In genomic region chr7:43700646-43701501, GRCh38 we compare ENCODE assay signal across 10 cellular contexts. TPM values are rescaled to one million over a fixed set of nuclear protein-coding genes. Genes with fewer than 3 reads are reported as not detected.
DNase-seq lines count a peak whose midpoint lies in the region; ATAC-seq and TF ChIP-seq lines count a peak whose summit lies in the region.
"Had no signal": no experiment of that assay in that cellular context is flagged by ENCODE, and none has a peak within 500 bp of the region (broad histone marks: within the 10 kb centered on the region; RNA-seq: fewer than 3 reads in every experiment).

No MANE protein-coding gene starts in this region.

- no peak overlapping the region for H3K4me2 ChIP-seq in PC-3 (ENCODE audit: low read length)

- POLR2A ChIA-PET in PC-3 (lab: Charles Lee; ENCODE audit: unreplicated experiment) = interaction anchor here (0.6 to 4.7 kb wide), 4 partner anchors 51 to 118 kb away, joined by 3 to 120 read pairs (median 4); partner anchors contain the start of gene STK17A

- intact Hi-C loops in PC-3 (cut with micrococcal nuclease) = loop anchor here (1.0 to 5.0 kb wide), 6 partner anchors 20 to 244 kb away; no protein-coding TSS in a partner anchor
- intact Hi-C loops in left colon (cut with DNase I, micrococcal nuclease) = loop anchor here in 1 of 2 donors (5.0 kb wide), 1 partner anchor 119 kb away; the partner anchor contains the start of gene STK17A

- no peak overlapping the region for H3K27ac ChIP-seq in PC-3 (ENCODE audit: low read length)
- H3K27ac ChIP-seq: thoracic aorta had no signal

- H4K20me1 ChIP-seq in PC-3 (ENCODE audit: low read length) = no peaks in the 10 kb centered on the region

- BruUV-seq in PC-3 (replicated peaks; lab: Mats Ljungman, UMichigan) = no TSS peak

- H3F3A ChIP-seq in PC-3 (ENCODE audit: low read length, unreplicated experiment) = no peaks in the 10 kb centered on the region

- ATAC-seq in GM19463 (IDR thresholded peaks at IDR 0.05; ENCODE audit: unreplicated experiment) (peak; percentile 40), HG02623 (IDR thresholded peaks at IDR 0.05; ENCODE audit: unreplicated experiment) (peak; percentile 46), PC-3 (peak; percentile 58; the same call in 1 of the 2 replicates), left colon (no peak)

- H3K36me3 ChIP-seq in PC-3 (ENCODE audit: low read depth, low read length) = peaks cover 10% of the 10 kb centered on the region; the same call in 1 of the 2 replicates
- H3K36me3 ChIP-seq: thoracic aorta had no signal

- H3K27me3 ChIP-seq in PC-3 (ENCODE audit: low read length) = no peaks in the 10 kb centered on the region

- no peak overlapping the region for H3K9ac ChIP-seq in PC-3 (ENCODE audit: low read length)

- no peaks in the 10 kb centered on the region for H3K9me2 ChIP-seq in PC-3 (replicated peaks; ENCODE audit: low read length)

- no peak overlapping the region for H3K4me3 ChIP-seq in PC-3 (ENCODE audit: low read length)

- CTCF ChIA-PET in PC-3 (lab: Charles Lee) = interaction anchor here (0.6 to 5.7 kb wide), 10 partner anchors 49 to 244 kb away, joined by 3 to 167 read pairs (median 5); partner anchors contain the start of gene STK17A

- peaks cover 69% of the 10 kb centered on the region for H3K79me2 ChIP-seq in PC-3 (ENCODE audit: low read length)

- no peak for DNase-seq in PC-3
- DNase-seq in kidney glomerular epithelial cell (lab: John Stamatoyannopoulos, UW) = peak; percentile 4
- DNase-seq in NCI-H128 (lab: John Stamatoyannopoulos, UW; ENCODE audit: unreplicated experiment) = no peak
- no peak for DNase-seq in NCI-H2081 (lab: John Stamatoyannopoulos, UW)
- no peak for DNase-seq in left colon
- DNase-seq: activated CD4-positive, alpha-beta T cell treated with anti-CD3 and anti-CD28 coated beads for 1 hour; nucleus accumbens had no signal

- peaks cover 23% of the 10 kb centered on the region for H3K4me1 ChIP-seq in PC-3 (ENCODE audit: insufficient read depth, low read length)

- no peak for TF ChIP-seq CTCF in PC-3 (conservative IDR thresholded peaks at IDR 0.05; ENCODE audit: low read depth, low read length)

- H2AFZ ChIP-seq in PC-3 (ENCODE audit: low read length) = no peak overlapping the region

- H3K9me3 ChIP-seq in PC-3 (ENCODE audit: low read length) = no peaks in the 10 kb centered on the region
- H3K9me3 ChIP-seq: thoracic aorta had no signal

RNA-seq across cellular contexts. Expression of gene COA1, which starts 28.4 kb away (rescaled TPM):
- total RNA-seq in PC-3 (2014; rRNA removed) (65.8 and 82.0 TPM in 2 replicates), left colon (10 to 100 TPM; 33.2 to 35.7 TPM)

RNA-seq across cellular contexts. Expression of gene BLVRA, which starts 57.6 kb away (rescaled TPM):
- total RNA-seq in PC-3 (2014; rRNA removed) (27.6 and 33.9 TPM in 2 replicates), left colon (10 to 100 TPM in 1 of 2 donors, 1 to 10 TPM in 1; 2.9 to 18.0 TPM)
